Comparison of ENCODE assay signal across 1 cellular context in the genomic region with DNA sequence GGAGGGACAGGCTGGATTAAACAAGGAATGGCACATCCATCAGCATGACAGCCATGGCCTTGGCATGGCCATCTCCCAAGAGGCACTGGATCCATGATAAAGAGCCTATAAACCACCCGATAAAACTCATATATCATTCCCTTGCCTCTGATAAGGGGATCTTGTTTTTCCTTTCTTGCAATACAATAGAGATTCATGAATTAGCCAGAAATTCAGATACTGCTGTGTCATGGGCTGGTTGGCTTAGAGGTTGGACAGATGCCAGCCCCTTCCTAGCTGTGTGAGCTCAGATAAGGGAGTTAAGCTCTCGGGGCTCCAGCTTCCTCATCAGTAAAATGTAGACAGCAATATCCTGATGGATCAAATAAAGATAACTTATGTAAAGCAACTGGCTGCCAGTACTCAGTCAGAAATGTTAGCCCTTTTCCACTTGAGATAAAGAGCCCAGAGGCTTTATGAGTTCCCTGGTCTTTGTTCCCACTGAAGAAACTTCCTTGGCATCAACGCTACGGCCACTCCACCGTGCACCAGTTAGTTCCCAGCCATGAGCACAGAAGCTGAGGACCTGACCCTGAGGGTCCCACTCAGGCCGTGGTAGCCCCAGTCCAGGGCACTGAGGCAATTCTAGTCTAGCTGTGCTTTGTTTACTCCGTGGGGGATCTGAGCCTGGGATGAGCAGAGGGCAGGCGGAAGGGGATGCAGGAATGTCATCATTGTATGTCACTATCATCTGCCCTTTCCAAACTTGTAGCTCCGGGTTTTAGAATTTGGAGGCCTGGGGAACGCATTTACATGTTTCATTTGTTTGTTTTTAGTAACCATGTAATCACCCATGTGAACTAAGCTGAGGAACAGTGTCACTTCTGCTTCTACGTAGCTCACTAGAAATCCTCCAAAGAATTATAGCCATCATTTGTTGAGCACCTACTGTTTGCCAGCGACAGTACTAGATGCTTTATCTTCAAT.
TF ChIP-seq lines count a peak whose summit lies in the region.

No MANE protein-coding gene starts in this region.

TF ChIP-seq in K562, 482 proteins besides CTCF, POLR2A, EP300 and RAD21 (continued from another document):
- TF ChIP-seq, protein P1, sequence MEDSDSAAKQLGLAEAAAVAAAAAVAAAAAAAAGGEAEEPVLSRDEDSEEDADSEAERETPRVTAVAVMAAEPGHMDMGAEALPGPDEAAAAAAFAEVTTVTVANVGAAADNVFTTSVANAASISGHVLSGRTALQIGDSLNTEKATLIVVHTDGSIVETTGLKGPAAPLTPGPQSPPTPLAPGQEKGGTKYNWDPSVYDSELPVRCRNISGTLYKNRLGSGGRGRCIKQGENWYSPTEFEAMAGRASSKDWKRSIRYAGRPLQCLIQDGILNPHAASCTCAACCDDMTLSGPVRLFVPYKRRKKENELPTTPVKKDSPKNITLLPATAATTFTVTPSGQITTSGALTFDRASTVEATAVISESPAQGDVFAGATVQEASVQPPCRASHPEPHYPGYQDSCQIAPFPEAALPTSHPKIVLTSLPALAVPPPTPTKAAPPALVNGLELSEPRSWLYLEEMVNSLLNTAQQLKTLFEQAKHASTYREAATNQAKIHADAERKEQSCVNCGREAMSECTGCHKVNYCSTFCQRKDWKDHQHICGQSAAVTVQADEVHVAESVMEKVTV (CRISPR knock-in tag; IDR thresholded peaks at IDR 0.05), result no peak
- peak; percentile 89 for TF ChIP-seq ZNF232 (CRISPR knock-in tag; IDR thresholded peaks at IDR 0.05)
- no peak for TF ChIP-seq JUNB (CRISPR knock-in tag; conservative IDR thresholded peaks at IDR 0.05)
- TF ChIP-seq MEIS2 (IDR thresholded peaks at IDR 0.05; ENCODE audit: partially characterized antibody), result peak; percentile 98
- no peak for TF ChIP-seq ATF1 (CRISPR knock-in tag; IDR thresholded peaks at IDR 0.05)
- peak; percentile 75 for TF ChIP-seq ATF1 (tag; IDR thresholded peaks at IDR 0.05)
- TF ChIP-seq ELF2 (CRISPR knock-in tag; IDR thresholded peaks at IDR 0.05), result no peak
- no peak for TF ChIP-seq EWSR1 (IDR thresholded peaks at IDR 0.05; ENCODE audit: borderline replicate concordance, low read depth, partially characterized antibody)
- TF ChIP-seq MTA2 (IDR thresholded peaks at IDR 0.05; ENCODE audit: low read depth), result peak; percentile 88
- TF ChIP-seq TRIM28 (IDR thresholded peaks at IDR 0.05), result peak; percentile 23; the same call in 1 of the 2 replicates
- TF ChIP-seq ZNF589 (CRISPR knock-in tag; IDR thresholded peaks at IDR 0.05; ENCODE audit: low read depth), result 0 out of 2 replicates have a peak, but pooled peaks have one; percentile 57
- TF ChIP-seq ZBTB17 (CRISPR knock-in tag; IDR thresholded peaks at IDR 0.05), result peak; percentile 13; the same call in 1 of the 2 replicates
- TF ChIP-seq GATAD2B (IDR thresholded peaks at IDR 0.05; ENCODE audit: borderline replicate concordance), result peak; percentile 97
- 0 out of 2 replicates have a peak, but pooled peaks have one; percentile 17 for TF ChIP-seq MYC (IDR thresholded peaks at IDR 0.05; ENCODE audit: low read depth, low read length)
- TF ChIP-seq MYC (CRISPR knock-in tag; IDR thresholded peaks at IDR 0.05; ENCODE audit: borderline replicate concordance, low read depth), result no peak
- peak; percentile 75 to 98 for TF ChIP-seq RCOR1 (IDR thresholded peaks at IDR 0.05; ENCODE audit: borderline replicate concordance in 1 of 2, low read depth in 2 of 2, low read length in 2 of 2)
- TF ChIP-seq ZNF311 (CRISPR knock-in tag; IDR thresholded peaks at IDR 0.05), result no peak
- TF ChIP-seq, protein P2, sequence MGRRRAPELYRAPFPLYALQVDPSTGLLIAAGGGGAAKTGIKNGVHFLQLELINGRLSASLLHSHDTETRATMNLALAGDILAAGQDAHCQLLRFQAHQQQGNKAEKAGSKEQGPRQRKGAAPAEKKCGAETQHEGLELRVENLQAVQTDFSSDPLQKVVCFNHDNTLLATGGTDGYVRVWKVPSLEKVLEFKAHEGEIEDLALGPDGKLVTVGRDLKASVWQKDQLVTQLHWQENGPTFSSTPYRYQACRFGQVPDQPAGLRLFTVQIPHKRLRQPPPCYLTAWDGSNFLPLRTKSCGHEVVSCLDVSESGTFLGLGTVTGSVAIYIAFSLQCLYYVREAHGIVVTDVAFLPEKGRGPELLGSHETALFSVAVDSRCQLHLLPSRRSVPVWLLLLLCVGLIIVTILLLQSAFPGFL (CRISPR knock-in tag; IDR thresholded peaks at IDR 0.05), result 0 out of 2 replicates have a peak, but pooled peaks have one; percentile 21
- peak; percentile 61; the same call in 1 of the 2 replicates for TF ChIP-seq KAT7 (CRISPR knock-in tag; IDR thresholded peaks at IDR 0.05; ENCODE audit: borderline replicate concordance)
- TF ChIP-seq RAD51 (IDR thresholded peaks at IDR 0.05; ENCODE audit: borderline replicate concordance, low read depth), result peak; percentile 7; the same call in 1 of the 2 replicates
- TF ChIP-seq GTF2A2 (tag; IDR thresholded peaks at IDR 0.05), result no peak
- peak; percentile 97 for TF ChIP-seq ZKSCAN8 (CRISPR knock-in tag; IDR thresholded peaks at IDR 0.05)
- TF ChIP-seq SMAD4 (CRISPR knock-in tag; conservative IDR thresholded peaks at IDR 0.05), result peak; percentile 86
- TF ChIP-seq IFI16 (CRISPR knock-in tag; IDR thresholded peaks at IDR 0.05), result no peak
- no peak for TF ChIP-seq TGIF2 (CRISPR knock-in tag; IDR thresholded peaks at IDR 0.05)
- peak; percentile 97; the same call in 1 of the 2 replicates for TF ChIP-seq HDAC2 (IDR thresholded peaks at IDR 0.05)
- 0 out of 2 replicates have a peak, but pooled peaks have one; percentile 30 for TF ChIP-seq ESRRA (IDR thresholded peaks at IDR 0.05; ENCODE audit: borderline replicate concordance, low read depth)
- TF ChIP-seq, protein P3, sequence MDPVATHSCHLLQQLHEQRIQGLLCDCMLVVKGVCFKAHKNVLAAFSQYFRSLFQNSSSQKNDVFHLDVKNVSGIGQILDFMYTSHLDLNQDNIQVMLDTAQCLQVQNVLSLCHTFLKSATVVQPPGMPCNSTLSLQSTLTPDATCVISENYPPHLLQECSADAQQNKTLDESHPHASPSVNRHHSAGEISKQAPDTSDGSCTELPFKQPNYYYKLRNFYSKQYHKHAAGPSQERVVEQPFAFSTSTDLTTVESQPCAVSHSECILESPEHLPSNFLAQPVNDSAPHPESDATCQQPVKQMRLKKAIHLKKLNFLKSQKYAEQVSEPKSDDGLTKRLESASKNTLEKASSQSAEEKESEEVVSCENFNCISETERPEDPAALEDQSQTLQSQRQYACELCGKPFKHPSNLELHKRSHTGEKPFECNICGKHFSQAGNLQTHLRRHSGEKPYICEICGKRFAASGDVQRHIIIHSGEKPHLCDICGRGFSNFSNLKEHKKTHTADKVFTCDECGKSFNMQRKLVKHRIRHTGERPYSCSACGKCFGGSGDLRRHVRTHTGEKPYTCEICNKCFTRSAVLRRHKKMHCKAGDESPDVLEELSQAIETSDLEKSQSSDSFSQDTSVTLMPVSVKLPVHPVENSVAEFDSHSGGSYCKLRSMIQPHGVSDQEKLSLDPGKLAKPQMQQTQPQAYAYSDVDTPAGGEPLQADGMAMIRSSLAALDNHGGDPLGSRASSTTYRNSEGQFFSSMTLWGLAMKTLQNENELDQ (CRISPR knock-in tag; IDR thresholded peaks at IDR 0.05; ENCODE audit: borderline replicate concordance), result 0 out of 2 replicates have a peak, but pooled peaks have one; percentile 44
- TF ChIP-seq GATA2 (CRISPR knock-in tag; IDR thresholded peaks at IDR 0.05), result peak; percentile 86
- TF ChIP-seq CC2D1A (IDR thresholded peaks at IDR 0.05), result peak; percentile 84
- peak; percentile 8; the same call in 1 of the 2 replicates for TF ChIP-seq SMAD3 (CRISPR knock-in tag; conservative IDR thresholded peaks at IDR 0.05)
- TF ChIP-seq ZNF408 (CRISPR knock-in tag; IDR thresholded peaks at IDR 0.05; ENCODE audit: low read depth), result no peak
- no peak for TF ChIP-seq ZNF699 (CRISPR knock-in tag; IDR thresholded peaks at IDR 0.05; ENCODE audit: insufficient replicate concordance)
- 0 out of 2 replicates have a peak, but pooled peaks have one; percentile 29 for TF ChIP-seq ADNP (tag; IDR thresholded peaks at IDR 0.05)
